Comparison of ENCODE assay signal across 23 cellular contexts in genomic region chr13:75643182-75643581, GRCh38. TPM values are rescaled to one million over a fixed set of nuclear protein-coding genes. Genes with fewer than 3 reads are reported as not detected.
A peak's percentile ranks its signal among the peaks of the same experiment; 100 is the strongest.
DNase-seq lines count a peak whose midpoint lies in the region; ATAC-seq, FAIRE-seq and TF ChIP-seq lines count a peak whose summit lies in the region.
"Had no signal": no experiment of that assay in that cellular context is flagged by ENCODE, and none has a peak within 500 bp of the region (broad histone marks: within the 10 kb centered on the region; RNA-seq: fewer than 3 reads in every experiment).

No MANE protein-coding gene starts in this region.

- no peaks in the 10 kb centered on the region for H3K36me3 Mint-ChIP-seq in neural progenitor cell
- H3K36me3 Mint-ChIP-seq in stimulated activated effector memory CD8-positive, alpha-beta T cell treated with anti-CD3 and anti-CD28 coated beads, Interleukin-12 subunit alpha, Interleukin-12 subunit beta, amount 100 ng/mL, for 72 hours = no peaks in the 10 kb centered on the region
- H3K36me3 Mint-ChIP-seq in naive thymus-derived CD8-positive, alpha-beta T cell = peaks cover 5 to 14% (median 13%) of the 10 kb centered on the region in 3 donors

- DNase-seq in SK-N-SH = no peak
- DNase-seq in kidney = no peak
- DNase-seq in coronary artery (ENCODE audit: low spot score) = no peak
- DNase-seq in neural progenitor cell (ENCODE audit: low spot score) = no peak
- no peak for DNase-seq in stimulated activated effector memory CD8-positive, alpha-beta T cell treated with anti-CD3 and anti-CD28 coated beads, Interleukin-12 subunit alpha, Interleukin-12 subunit beta, amount 100 ng/mL, for 72 hours (ENCODE audit: low spot score in 2 of 2)
- no peak for DNase-seq in naive thymus-derived CD8-positive, alpha-beta T cell
- DNase-seq: Calu3; DMS79 treated with DMSO at 0.1 percent for 48 hours; KBM-7; MG63; NCI-H2029; NCI-H446 treated with DMSO at 0.1 percent for 48 hours; NCI-H526; NCI-H82; NK-92 treated with Interleukin-12 subunit alpha and Interleukin-12 subunit beta, amount 100 ng/mL, for 24 hours; PC-3; SJCRH30 had no signal

- H3F3A ChIP-seq in SK-N-SH (replicated peaks; ENCODE audit: insufficient read depth) = peaks cover 37% of the 10 kb centered on the region
- H3F3A ChIP-seq in neural progenitor cell (ENCODE audit: low read depth) = no peaks in the 10 kb centered on the region

- POLR2A ChIA-PET in SK-N-SH (lab: Yijun Ruan, JAX) = no interaction called here
- POLR2A ChIA-PET in naive thymus-derived CD8-positive, alpha-beta T cell (lab: Charles Lee) = no interaction called here

- H4K20me1 ChIP-seq in SK-N-SH (ENCODE audit: insufficient read depth) = peaks cover 96% of the 10 kb centered on the region
- H4K20me1 ChIP-seq in neural progenitor cell (ENCODE audit: low read depth) = no peaks in the 10 kb centered on the region

- no peak for TF ChIP-seq RAD21 in SK-N-SH (IDR thresholded peaks at IDR 0.05; ENCODE audit: low read length)

- H3K27ac Mint-ChIP-seq in neural progenitor cell = no peak overlapping the region
- no peak overlapping the region for H3K27ac Mint-ChIP-seq in stimulated activated effector memory CD8-positive, alpha-beta T cell treated with anti-CD3 and anti-CD28 coated beads, Interleukin-12 subunit alpha, Interleukin-12 subunit beta, amount 100 ng/mL, for 72 hours
- no peak overlapping the region for H3K27ac Mint-ChIP-seq in naive thymus-derived CD8-positive, alpha-beta T cell

- H3K9me3 Mint-ChIP-seq in neural progenitor cell = no peaks in the 10 kb centered on the region
- H3K9me3 Mint-ChIP-seq in stimulated activated effector memory CD8-positive, alpha-beta T cell treated with anti-CD3 and anti-CD28 coated beads, Interleukin-12 subunit alpha, Interleukin-12 subunit beta, amount 100 ng/mL, for 72 hours = no peaks in the 10 kb centered on the region
- no peaks in the 10 kb centered on the region for H3K9me3 Mint-ChIP-seq in naive thymus-derived CD8-positive, alpha-beta T cell

- H3K9me3 ChIP-seq in SK-N-SH = no peaks in the 10 kb centered on the region
- no peaks in the 10 kb centered on the region for H3K9me3 ChIP-seq in kidney (ENCODE audit: control insufficient read depth in 1 of 2, low read length in 2 of 2)
- no peaks in the 10 kb centered on the region for H3K9me3 ChIP-seq in skeletal muscle satellite cell (replicated peaks; ENCODE audit: low read length)
- H3K9me3 ChIP-seq in neural progenitor cell (ENCODE audit: low read depth) = no peaks in the 10 kb centered on the region
- H3K9me3 ChIP-seq: MG63, SJCRH30 had no signal

- peaks cover 0 to 30% of the 10 kb centered on the region in 2 experiments; a peak in 2 of 4 replicates for H3K4me1 ChIP-seq in SK-N-SH (ENCODE audit: control insufficient read depth in 1 of 2, insufficient read depth in 2 of 2, low read depth in 1 of 2, low read length in 1 of 2)
- H3K4me1 ChIP-seq in kidney (ENCODE audit: control insufficient read depth in 1 of 2, insufficient read depth in 1 of 2, low read depth in 1 of 2, low read length in 2 of 2) = peaks cover 10 to 12% of the 10 kb centered on the region in 2 donors
- H3K4me1 ChIP-seq in skeletal muscle satellite cell (ENCODE audit: control insufficient read depth, insufficient read depth, low read length) = peaks cover 72% of the 10 kb centered on the region
- H3K4me1 ChIP-seq in neural progenitor cell = no peaks in the 10 kb centered on the region
- H3K4me1 ChIP-seq: SJCRH30 had no signal

- 95% methylated on average over 1 of the region's 1 CpG for WGBS in SK-N-SH (ENCODE audit: low lambda C conversion rate)

- no peak for TF ChIP-seq EP300 in SK-N-SH (IDR thresholded peaks at IDR 0.05; ENCODE audit: borderline replicate concordance in 1 of 2, low read depth in 1 of 2, low read length in 1 of 2)

- no peak overlapping the region for H3K4me3 Mint-ChIP-seq in neural progenitor cell
- H3K4me3 Mint-ChIP-seq in stimulated activated effector memory CD8-positive, alpha-beta T cell treated with anti-CD3 and anti-CD28 coated beads, Interleukin-12 subunit alpha, Interleukin-12 subunit beta, amount 100 ng/mL, for 72 hours = no peak overlapping the region
- H3K4me3 Mint-ChIP-seq in naive thymus-derived CD8-positive, alpha-beta T cell = no peak overlapping the region

- CTCF ChIA-PET in SK-N-SH (lab: Yijun Ruan, JAX) = interaction anchor here (1.0 kb wide), 1 partner anchor 32 kb away, joined by 3 read pairs; no protein-coding TSS in a partner anchor

- no peak for TF ChIP-seq CTCF in SK-N-SH (IDR thresholded peaks at IDR 0.05)
- TF ChIP-seq CTCF in kidney (IDR thresholded peaks at IDR 0.05; ENCODE audit: borderline replicate concordance, extremely low read depth, insufficient read depth) = no peak
- TF ChIP-seq CTCF in coronary artery (IDR thresholded peaks at IDR 0.05) = no peak
- TF ChIP-seq CTCF in neural progenitor cell (IDR thresholded peaks at IDR 0.05) = no peak

- H2AFZ ChIP-seq in SK-N-SH (ENCODE audit: low read depth) (no peak overlapping the region), neural progenitor cell (replicated peaks) (no peak overlapping the region)

- FAIRE-seq in kidney (lab: Jason Lieb, UNC) = no peak
- FAIRE-seq: GM12892, H54, HTR-8/SVneo had no signal

- intact Hi-C loops in kidney (cut with DNase I) = no loop called here

- no peaks in the 10 kb centered on the region for H3K9me2 ChIP-seq in SK-N-SH

- peak overlapping the region; percentile 16 to 82 for H3K27ac ChIP-seq in SK-N-SH (ENCODE audit: low read depth in 2 of 2, low read length in 1 of 2)
- H3K27ac ChIP-seq in kidney (ENCODE audit: low read depth in 2 of 2, low read length in 2 of 2) = peak overlapping the region; percentile 60 to 75
- H3K27ac ChIP-seq in coronary artery = no peak overlapping the region
- H3K27ac ChIP-seq in neural progenitor cell = no peak overlapping the region
- H3K27ac ChIP-seq: 22Rv1, SJCRH30 had no signal

- H3K79me2 ChIP-seq in SK-N-SH (ENCODE audit: insufficient read depth) (peaks cover 100% of the 10 kb centered on the region), neural progenitor cell (ENCODE audit: low read depth) (no peaks in the 10 kb centered on the region)

- H3K36me3 ChIP-seq in SK-N-SH (replicated peaks in 1 of 2; ENCODE audit: control insufficient read depth in 1 of 2, insufficient read depth in 2 of 2, low read length in 1 of 2) = peaks cover 19 to 70% of the 10 kb centered on the region in 2 experiments
- H3K36me3 ChIP-seq in kidney (ENCODE audit: control insufficient read depth in 1 of 2, insufficient read depth in 2 of 2, low read length in 2 of 2) = no peaks in the 10 kb centered on the region
- peaks cover 74% of the 10 kb centered on the region for H3K36me3 ChIP-seq in skeletal muscle satellite cell (ENCODE audit: insufficient read depth, low read length)
- no peaks in the 10 kb centered on the region for H3K36me3 ChIP-seq in neural progenitor cell
- H3K36me3 ChIP-seq: SJCRH30 had no signal

- peaks cover 2% of the 10 kb centered on the region for H3K27me3 Mint-ChIP-seq in neural progenitor cell (ENCODE audit: insufficient read depth, low read depth)
- H3K27me3 Mint-ChIP-seq in naive thymus-derived CD8-positive, alpha-beta T cell = peaks cover 0 to 20% (median 13%) of the 10 kb centered on the region in 5 donors

- H3K9ac ChIP-seq in SK-N-SH = no peak overlapping the region
- H3K9ac ChIP-seq in kidney (ENCODE audit: low read length in 2 of 2) = no peak overlapping the region
- no peak overlapping the region for H3K9ac ChIP-seq in skeletal muscle satellite cell (ENCODE audit: low read depth, low read length)
- H3K9ac ChIP-seq in neural progenitor cell = no peak overlapping the region

- H3K27me3 ChIP-seq in SK-N-SH (ENCODE audit: insufficient read depth) (no peaks in the 10 kb centered on the region), skeletal muscle satellite cell (ENCODE audit: control insufficient read depth, insufficient read depth, low read length) (no peaks in the 10 kb centered on the region), neural progenitor cell (peaks cover 16% of the 10 kb centered on the region)
- H3K27me3 ChIP-seq: MG63, SJCRH30 had no signal

- H3K4me1 Mint-ChIP-seq in neural progenitor cell = no peaks in the 10 kb centered on the region
- no peaks in the 10 kb centered on the region for H3K4me1 Mint-ChIP-seq in stimulated activated effector memory CD8-positive, alpha-beta T cell treated with anti-CD3 and anti-CD28 coated beads, Interleukin-12 subunit alpha, Interleukin-12 subunit beta, amount 100 ng/mL, for 72 hours
- peaks cover 0 to 8% (median 3%) of the 10 kb centered on the region in 4 donors for H3K4me1 Mint-ChIP-seq in naive thymus-derived CD8-positive, alpha-beta T cell

- H3K4me2 ChIP-seq in SK-N-SH (peak overlapping the region; percentile 16), skeletal muscle satellite cell (ENCODE audit: low read length) (peak overlapping the region; percentile 40), neural progenitor cell (no peak overlapping the region)

- H3K4me3 ChIP-seq in SK-N-SH (ENCODE audit: low read depth in 2 of 2, low read length in 1 of 2) = peak overlapping the region in 1 of 2 experiments; percentile 18; a peak in 1 of 4 replicates
- no peak overlapping the region for H3K4me3 ChIP-seq in kidney (ENCODE audit: low read length in 2 of 2)
- H3K4me3 ChIP-seq in skeletal muscle satellite cell (ENCODE audit: low read length) = no peak overlapping the region
- no peak overlapping the region for H3K4me3 ChIP-seq in coronary artery
- no peak overlapping the region for H3K4me3 ChIP-seq in neural progenitor cell
- H3K4me3 ChIP-seq: MG63, SJCRH30 had no signal

- ATAC-seq in SK-N-SH treated with all-trans-retinoic acid at 6 μM for 48 hours = no peak
- no peak for ATAC-seq in stimulated activated effector memory CD8-positive, alpha-beta T cell treated with anti-CD3 and anti-CD28 coated beads, Interleukin-12 subunit alpha, Interleukin-12 subunit beta, amount 100 ng/mL, for 72 hours
- ATAC-seq in naive thymus-derived CD8-positive, alpha-beta T cell = no peak
- ATAC-seq: PC-3 had no signal

TF ChIP-seq in SK-N-SH, 30 proteins besides CTCF, POLR2A, EP300 and RAD21 (continues in another document):
- no peak for TF ChIP-seq GABPA (IDR thresholded peaks at IDR 0.05; ENCODE audit: low read depth)
- TF ChIP-seq MXI1 (IDR thresholded peaks at IDR 0.05; ENCODE audit: low read depth, low read length) = no peak
- no peak for TF ChIP-seq EZH2phosphoT487 (IDR thresholded peaks at IDR 0.05; ENCODE audit: borderline replicate concordance, low read depth)

RNA-seq across cellular contexts. Expression of gene LMO7, which starts 7.1 kb away (rescaled TPM):
- polyA plus RNA-seq in SK-N-SH (2012; rRNA removed) = 83.6 and 94.9 TPM in 2 replicates
- 49.1 and 49.4 TPM in 2 replicates for polyA plus RNA-seq in SK-N-SH (2012; cell fraction: cytosol; rRNA removed)
- polyA plus RNA-seq in SK-N-SH (2012; cell fraction: nucleus; rRNA removed) = 381 and 554 TPM in 2 replicates
- 138 TPM for total RNA-seq in kidney
- 44.0 TPM for polyA plus RNA-seq in kidney (ENCODE audit: insufficient read depth, low read depth, low replicate concordance)
- total RNA-seq in skeletal muscle satellite cell (2012; rRNA removed) = 24.6 and 61.4 TPM in 2 replicates
- total RNA-seq in neural progenitor cell (ENCODE audit: low replicate concordance) = 3.8 and 6.8 TPM in 2 replicates
- total RNA-seq in naive thymus-derived CD8-positive, alpha-beta T cell = 10 to 100 TPM; 65.3 to 66.1 TPM
- 10 to 100 TPM; 23.0 to 35.8 (median 33.1) TPM for polyA plus RNA-seq in naive thymus-derived CD8-positive, alpha-beta T cell

Comparison
In these comparisons a context has a peak if more than half of its experiments do, and no peak if none do; other contexts are left out.
1. H3K27ac ChIP-seq: peak in SK-N-SH (2 of 2) and kidney (2 of 2); none in coronary artery (0 of 2) and neural progenitor cell (single experiment).